Comparison of ENCODE assay signal across 19 cellular contexts in the genomic region with DNA sequence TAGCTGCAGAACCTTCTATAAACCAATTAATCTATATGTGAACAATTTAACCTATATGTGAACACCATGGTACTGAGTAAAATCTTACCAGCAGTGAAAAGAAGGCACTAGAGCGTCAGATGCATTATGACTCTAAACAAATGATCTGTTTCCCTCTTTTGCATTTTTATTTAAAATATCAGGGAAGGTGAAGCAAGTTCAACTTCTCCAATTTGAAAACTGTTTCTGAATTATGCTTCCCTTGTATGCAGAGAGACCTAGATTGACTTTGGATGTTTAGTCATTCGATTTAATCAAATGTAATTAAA.
DNase-seq lines count a peak whose midpoint lies in the region; ATAC-seq and TF ChIP-seq lines count a peak whose summit lies in the region.
"Had no signal": no experiment of that assay in that cellular context is flagged by ENCODE, and none has a peak within 500 bp of the region (broad histone marks: within the 10 kb centered on the region; RNA-seq: fewer than 3 reads in every experiment).

No MANE protein-coding gene starts in this region.

- ATAC-seq in activated CD8-positive, alpha-beta memory T cell treated with anti-CD3 and anti-CD28 coated beads, Interleukin-2, amount 10 ng/mL, durations not matched to agents 7 days and 5 days, result no peak
- ATAC-seq in activated naive CD8-positive, alpha-beta T cell treated with anti-CD3 and anti-CD28 coated beads, Interleukin-2, amount 10 ng/mL, durations not matched to agents 7 days and 5 days (ENCODE audit: low read depth), result no peak
- ATAC-seq in stimulated activated memory B cell treated with anti-CD40 and anti-IgM and Interleukin-4, amounts not matched to agents 10 μg/mL and 1 μg/mL and 100 μg/mL, for 72 hours, result peak; percentile 56
- ATAC-seq in SK-N-SH treated with all-trans-retinoic acid at 6 μM for 48 hours (no peak), GM21390 (IDR thresholded peaks at IDR 0.05; ENCODE audit: unreplicated experiment) (no peak)
- ATAC-seq: left colon, mucosa of descending colon had no signal

- CTCF ChIA-PET in activated CD8-positive, alpha-beta memory T cell treated with anti-CD3 and anti-CD28 coated beads, Interleukin-2, amount 10 ng/mL, durations not matched to agents 7 days and 5 days (lab: Charles Lee), result interaction anchor here (1.1 to 2.2 kb wide), 7 partner anchors 10 to 785 kb away, joined by 3 to 6 read pairs (median 4); no protein-coding TSS in a partner anchor

- no peak for DNase-seq in activated CD8-positive, alpha-beta memory T cell treated with anti-CD3 and anti-CD28 coated beads, Interleukin-2, amount 10 ng/mL, durations not matched to agents 7 days and 5 days
- DNase-seq in activated CD8-positive, alpha-beta memory T cell treated with anti-CD3 and anti-CD28 coated beads for 24 hours, result no peak
- no peak for DNase-seq in activated naive CD8-positive, alpha-beta T cell treated with anti-CD3 and anti-CD28 coated beads, Interleukin-2, amount 10 ng/mL, durations not matched to agents 7 days and 5 days
- no peak for DNase-seq in medulla oblongata (ENCODE audit: extremely low spot score)
- DNase-seq: ACHN; activated CD4-positive, alpha-beta T cell treated with anti-CD3 and anti-CD28 coated beads for 1 hour; activated effector memory CD4-positive, alpha-beta T cell treated with anti-CD3 and anti-CD28 coated beads, Interleukin-2, amount 50 U/mL, for 16 hours; KBM-7; left colon; mucosa of descending colon; NCI-H1092 treated with DMSO at 0.1 percent for 48 hours; NCI-H2171; NCI-H82 had no signal

- no peaks in the 10 kb centered on the region for H3K27me3 Mint-ChIP-seq in activated CD8-positive, alpha-beta memory T cell treated with anti-CD3 and anti-CD28 coated beads, Interleukin-2, amount 10 ng/mL, durations not matched to agents 7 days and 5 days
- peaks cover 31% of the 10 kb centered on the region for H3K27me3 Mint-ChIP-seq in IgD-negative memory B cell
- H3K27me3 Mint-ChIP-seq in activated naive CD8-positive, alpha-beta T cell treated with anti-CD3 and anti-CD28 coated beads, Interleukin-2, amount 10 ng/mL, durations not matched to agents 7 days and 5 days, result no peaks in the 10 kb centered on the region
- no peaks in the 10 kb centered on the region for H3K27me3 Mint-ChIP-seq in stimulated activated memory B cell treated with anti-CD40 and anti-IgM and Interleukin-4, amounts not matched to agents 10 μg/mL and 1 μg/mL and 100 μg/mL, for 72 hours

- H3K36me3 Mint-ChIP-seq in activated CD8-positive, alpha-beta memory T cell treated with anti-CD3 and anti-CD28 coated beads, Interleukin-2, amount 10 ng/mL, durations not matched to agents 7 days and 5 days, result peaks cover 90% of the 10 kb centered on the region
- H3K36me3 Mint-ChIP-seq in IgD-negative memory B cell, result peaks cover 4% of the 10 kb centered on the region
- H3K36me3 Mint-ChIP-seq in activated naive CD8-positive, alpha-beta T cell treated with anti-CD3 and anti-CD28 coated beads, Interleukin-2, amount 10 ng/mL, durations not matched to agents 7 days and 5 days, result peaks cover 83% of the 10 kb centered on the region
- peaks cover 7% of the 10 kb centered on the region for H3K36me3 Mint-ChIP-seq in stimulated activated memory B cell treated with anti-CD40 and anti-IgM and Interleukin-4, amounts not matched to agents 10 μg/mL and 1 μg/mL and 100 μg/mL, for 72 hours
- H3K36me3 Mint-ChIP-seq: brain, type B pancreatic cell had no signal

- peak overlapping the region; percentile 96 for H3K27ac Mint-ChIP-seq in activated CD8-positive, alpha-beta memory T cell treated with anti-CD3 and anti-CD28 coated beads, Interleukin-2, amount 10 ng/mL, durations not matched to agents 7 days and 5 days
- peak overlapping the region; percentile 87 to 94 (median 93) for H3K27ac Mint-ChIP-seq in IgD-negative memory B cell
- H3K27ac Mint-ChIP-seq in activated naive CD8-positive, alpha-beta T cell treated with anti-CD3 and anti-CD28 coated beads, Interleukin-2, amount 10 ng/mL, durations not matched to agents 7 days and 5 days, result peak overlapping the region; percentile 96
- peak overlapping the region; percentile 88 for H3K27ac Mint-ChIP-seq in stimulated activated memory B cell treated with anti-CD40 and anti-IgM and Interleukin-4, amounts not matched to agents 10 μg/mL and 1 μg/mL and 100 μg/mL, for 72 hours
- H3K27ac Mint-ChIP-seq: type B pancreatic cell had no signal

- POLR2A ChIA-PET in activated naive CD8-positive, alpha-beta T cell treated with anti-CD3 and anti-CD28 coated beads, Interleukin-2, amount 10 ng/mL, durations not matched to agents 7 days and 5 days (lab: Charles Lee), result interaction anchor here (0.5 to 32.0 kb wide), 15 partner anchors 10 to 643 kb away, joined by 3 to 652 read pairs (median 5); no protein-coding TSS in a partner anchor

- H3K4me1 Mint-ChIP-seq in activated CD8-positive, alpha-beta memory T cell treated with anti-CD3 and anti-CD28 coated beads, Interleukin-2, amount 10 ng/mL, durations not matched to agents 7 days and 5 days, result peaks cover 71% of the 10 kb centered on the region
- peaks cover 60 to 76% (median 68%) of the 10 kb centered on the region in 3 donors for H3K4me1 Mint-ChIP-seq in IgD-negative memory B cell
- peaks cover 56% of the 10 kb centered on the region for H3K4me1 Mint-ChIP-seq in activated naive CD8-positive, alpha-beta T cell treated with anti-CD3 and anti-CD28 coated beads, Interleukin-2, amount 10 ng/mL, durations not matched to agents 7 days and 5 days
- H3K4me1 Mint-ChIP-seq in stimulated activated memory B cell treated with anti-CD40 and anti-IgM and Interleukin-4, amounts not matched to agents 10 μg/mL and 1 μg/mL and 100 μg/mL, for 72 hours, result peaks cover 80% of the 10 kb centered on the region

- H3K4me3 Mint-ChIP-seq in activated CD8-positive, alpha-beta memory T cell treated with anti-CD3 and anti-CD28 coated beads, Interleukin-2, amount 10 ng/mL, durations not matched to agents 7 days and 5 days, result peak overlapping the region; percentile 80
- H3K4me3 Mint-ChIP-seq in IgD-negative memory B cell, result peak overlapping the region; percentile 67 to 94 (median 84)
- peak overlapping the region; percentile 91 for H3K4me3 Mint-ChIP-seq in activated naive CD8-positive, alpha-beta T cell treated with anti-CD3 and anti-CD28 coated beads, Interleukin-2, amount 10 ng/mL, durations not matched to agents 7 days and 5 days
- H3K4me3 Mint-ChIP-seq in stimulated activated memory B cell treated with anti-CD40 and anti-IgM and Interleukin-4, amounts not matched to agents 10 μg/mL and 1 μg/mL and 100 μg/mL, for 72 hours, result peak overlapping the region; percentile 73
- H3K4me3 Mint-ChIP-seq: brain, type B pancreatic cell had no signal

- H3K9me3 Mint-ChIP-seq in activated CD8-positive, alpha-beta memory T cell treated with anti-CD3 and anti-CD28 coated beads, Interleukin-2, amount 10 ng/mL, durations not matched to agents 7 days and 5 days (ENCODE audit: low read depth), result no peaks in the 10 kb centered on the region
- no peaks in the 10 kb centered on the region for H3K9me3 Mint-ChIP-seq in IgD-negative memory B cell
- H3K9me3 Mint-ChIP-seq in activated naive CD8-positive, alpha-beta T cell treated with anti-CD3 and anti-CD28 coated beads, Interleukin-2, amount 10 ng/mL, durations not matched to agents 7 days and 5 days, result no peaks in the 10 kb centered on the region
- no peaks in the 10 kb centered on the region for H3K9me3 Mint-ChIP-seq in stimulated activated memory B cell treated with anti-CD40 and anti-IgM and Interleukin-4, amounts not matched to agents 10 μg/mL and 1 μg/mL and 100 μg/mL, for 72 hours
- H3K9me3 Mint-ChIP-seq: brain, type B pancreatic cell had no signal

TF ChIP-seq in SK-N-SH treated with all-trans-retinoic acid at 6 μM for 48 hours, 23 proteins besides CTCF, POLR2A, EP300 and RAD21 (continues in another document):
- TF ChIP-seq ESRRG (CRISPR knock-in tag; IDR thresholded peaks at IDR 0.05) (no peak), TCF4 (CRISPR knock-in tag; IDR thresholded peaks at IDR 0.05; ENCODE audit: borderline replicate concordance) (no peak), ZFP30 (CRISPR knock-in tag; IDR thresholded peaks at IDR 0.05) (no peak), SNAI2 (CRISPR knock-in tag; IDR thresholded peaks at IDR 0.05) (no peak), ARNTL (CRISPR knock-in tag; IDR thresholded peaks at IDR 0.05; ENCODE audit: borderline replicate concordance, low read depth) (no peak)
- TF ChIP-seq, protein P1, sequence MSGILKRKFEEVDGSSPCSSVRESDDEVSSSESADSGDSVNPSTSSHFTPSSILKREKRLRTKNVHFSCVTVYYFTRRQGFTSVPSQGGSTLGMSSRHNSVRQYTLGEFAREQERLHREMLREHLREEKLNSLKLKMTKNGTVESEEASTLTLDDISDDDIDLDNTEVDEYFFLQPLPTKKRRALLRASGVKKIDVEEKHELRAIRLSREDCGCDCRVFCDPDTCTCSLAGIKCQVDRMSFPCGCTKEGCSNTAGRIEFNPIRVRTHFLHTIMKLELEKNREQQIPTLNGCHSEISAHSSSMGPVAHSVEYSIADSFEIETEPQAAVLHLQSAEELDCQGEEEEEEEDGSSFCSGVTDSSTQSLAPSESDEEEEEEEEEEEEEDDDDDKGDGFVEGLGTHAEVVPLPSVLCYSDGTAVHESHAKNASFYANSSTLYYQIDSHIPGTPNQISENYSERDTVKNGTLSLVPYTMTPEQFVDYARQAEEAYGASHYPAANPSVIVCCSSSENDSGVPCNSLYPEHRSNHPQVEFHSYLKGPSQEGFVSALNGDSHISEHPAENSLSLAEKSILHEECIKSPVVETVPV (CRISPR knock-in tag; IDR thresholded peaks at IDR 0.05), result no peak
- TF ChIP-seq, protein P2, sequence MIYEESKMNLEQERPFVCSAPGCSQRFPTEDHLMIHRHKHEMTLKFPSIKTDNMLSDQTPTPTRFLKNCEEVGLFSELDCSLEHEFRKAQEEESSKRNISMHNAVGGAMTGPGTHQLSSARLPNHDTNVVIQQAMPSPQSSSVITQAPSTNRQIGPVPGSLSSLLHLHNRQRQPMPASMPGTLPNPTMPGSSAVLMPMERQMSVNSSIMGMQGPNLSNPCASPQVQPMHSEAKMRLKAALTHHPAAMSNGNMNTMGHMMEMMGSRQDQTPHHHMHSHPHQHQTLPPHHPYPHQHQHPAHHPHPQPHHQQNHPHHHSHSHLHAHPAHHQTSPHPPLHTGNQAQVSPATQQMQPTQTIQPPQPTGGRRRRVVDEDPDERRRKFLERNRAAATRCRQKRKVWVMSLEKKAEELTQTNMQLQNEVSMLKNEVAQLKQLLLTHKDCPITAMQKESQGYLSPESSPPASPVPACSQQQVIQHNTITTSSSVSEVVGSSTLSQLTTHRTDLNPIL (CRISPR knock-in tag; IDR thresholded peaks at IDR 0.05; ENCODE audit: low read depth), result no peak
